ENCODE assay signal across 8 cellular contexts in genomic region chr6:20811112-20811746, GRCh38.
DNase-seq lines count a peak whose midpoint lies in the region; ATAC-seq, FAIRE-seq and TF ChIP-seq lines count a peak whose summit lies in the region.

No MANE protein-coding gene starts in this region.

- H3K4me1 Mint-ChIP-seq in activated naive CD4-positive, alpha-beta T cell treated with anti-CD3 and anti-CD28 coated beads, Interleukin-2, amount 10 ng/mL, durations not matched to agents 7 days and 5 days, result no peaks in the 10 kb centered on the region

- no peaks in the 10 kb centered on the region for H3K27me3 Mint-ChIP-seq in activated naive CD4-positive, alpha-beta T cell treated with anti-CD3 and anti-CD28 coated beads, Interleukin-2, amount 10 ng/mL, durations not matched to agents 7 days and 5 days

- TF ChIP-seq EP300 in tibial nerve (IDR thresholded peaks at IDR 0.05), result no peak

- H3K36me3 ChIP-seq in ascending aorta (no peaks in the 10 kb centered on the region), kidney epithelial cell (ENCODE audit: control insufficient read depth, insufficient read depth, low read length) (no peaks in the 10 kb centered on the region), tibial nerve (peaks cover 0 to 16% (median 0%) of the 10 kb centered on the region in 3 donors)

- H3K27me3 ChIP-seq in ascending aorta, result no peaks in the 10 kb centered on the region
- H3K27me3 ChIP-seq in kidney epithelial cell (ENCODE audit: control insufficient read depth, insufficient read depth, low read length), result no peaks in the 10 kb centered on the region
- H3K27me3 ChIP-seq in tibial nerve, result no peaks in the 10 kb centered on the region

- peaks cover 4% of the 10 kb centered on the region for H3K9me3 Mint-ChIP-seq in activated naive CD4-positive, alpha-beta T cell treated with anti-CD3 and anti-CD28 coated beads, Interleukin-2, amount 10 ng/mL, durations not matched to agents 7 days and 5 days

- CTCF ChIA-PET in activated naive CD4-positive, alpha-beta T cell treated with anti-CD3 and anti-CD28 coated beads, Interleukin-2, amount 10 ng/mL, durations not matched to agents 7 days and 5 days (lab: Charles Lee), result interaction anchor here (0.7 kb wide), 1 partner anchor 733 kb away, joined by 3 read pairs; no protein-coding TSS in a partner anchor

- H3K4me3 Mint-ChIP-seq in activated naive CD4-positive, alpha-beta T cell treated with anti-CD3 and anti-CD28 coated beads, Interleukin-2, amount 10 ng/mL, durations not matched to agents 7 days and 5 days, result no peak overlapping the region

- no peak for ATAC-seq in GM21786 (IDR thresholded peaks at IDR 0.05; ENCODE audit: unreplicated experiment)

- TF ChIP-seq POLR2A in tibial nerve (IDR thresholded peaks at IDR 0.05), result no peak

- intact Hi-C loops in ascending aorta (cut with DNase I), result no loop called here

- peaks cover 15% of the 10 kb centered on the region for H3K36me3 Mint-ChIP-seq in activated naive CD4-positive, alpha-beta T cell treated with anti-CD3 and anti-CD28 coated beads, Interleukin-2, amount 10 ng/mL, durations not matched to agents 7 days and 5 days

- H3K9me3 ChIP-seq in ascending aorta, result peaks cover 0 to 21% of the 10 kb centered on the region in 2 donors
- peaks cover 0 to 12% (median 4%) of the 10 kb centered on the region in 4 donors for H3K9me3 ChIP-seq in tibial nerve

- H3K4me3 ChIP-seq in AG10803 (ENCODE audit: low read length) (no peak overlapping the region), ascending aorta (no peak overlapping the region), kidney epithelial cell (ENCODE audit: low read depth, low read length) (no peak overlapping the region), tibial nerve (no peak overlapping the region)

- WGBS in tibial nerve, 2 donors, result 22% methylated on average over 6 of the region's 6 CpGs

- FAIRE-seq in HTR-8/SVneo (lab: Jason Lieb, UNC), result peak; percentile 75

- peaks cover 0 to 18% of the 10 kb centered on the region in 2 donors for H3K4me1 ChIP-seq in ascending aorta
- H3K4me1 ChIP-seq in tibial nerve, result peaks cover 0 to 6% (median 0%) of the 10 kb centered on the region in 4 donors

- no peak overlapping the region for H3K27ac Mint-ChIP-seq in activated naive CD4-positive, alpha-beta T cell treated with anti-CD3 and anti-CD28 coated beads, Interleukin-2, amount 10 ng/mL, durations not matched to agents 7 days and 5 days

- DNase-seq in AG10803 (ENCODE audit: low read depth), result peak; percentile 95
- peak; percentile 67 for DNase-seq in HTR-8/SVneo (ENCODE audit: insufficient read length, low spot score)
- no peak for DNase-seq in ascending aorta (ENCODE audit: low spot score in 2 of 2)
- DNase-seq in kidney epithelial cell (ENCODE audit: low read depth), result peak; percentile 97
- DNase-seq in tibial nerve (ENCODE audit: low spot score in 2 of 2), result no peak
- no peak for DNase-seq in stimulated activated naive CD4-positive, alpha-beta T cell (lab: John Stamatoyannopoulos, UW)
- no peak for DNase-seq in activated naive CD4-positive, alpha-beta T cell treated with anti-CD3 and anti-CD28 coated beads, Interleukin-2, amount 10 ng/mL, durations not matched to agents 7 days and 5 days

- TF ChIP-seq CTCF in AG10803 (conservative IDR thresholded peaks at IDR 0.05; ENCODE audit: low read length) (no peak), ascending aorta (IDR thresholded peaks at IDR 0.05) (no peak), kidney epithelial cell (IDR thresholded peaks at IDR 0.05; ENCODE audit: insufficient read depth, low read length, poor library complexity, severe bottlenecking) (no peak), tibial nerve (IDR thresholded peaks at IDR 0.05) (no peak)

- peak overlapping the region; percentile 34 to 39 for H3K27ac ChIP-seq in ascending aorta
- H3K27ac ChIP-seq in tibial nerve, result no peak overlapping the region

Comparison
In these comparisons a context has a peak if more than half of its experiments do, and no peak if none do; other contexts are left out.
1. DNase-seq: peak in AG10803 (single experiment), HTR-8/SVneo (single experiment) and kidney epithelial cell (single experiment); none in ascending aorta (0 of 2), tibial nerve (0 of 2), stimulated activated naive CD4-positive, alpha-beta T cell (0 of 6) and activated naive CD4-positive, alpha-beta T cell treated with anti-CD3 and anti-CD28 coated beads, Interleukin-2, amount 10 ng/mL, durations not matched to agents 7 days and 5 days (single experiment).
2. H3K27ac ChIP-seq: peak in ascending aorta (2 of 2); none in tibial nerve (0 of 4).